Comparison of ENCODE assay signal across 9 cellular contexts in genomic region chr15:57146394-57147140, GRCh38.
DNase-seq lines count a peak whose midpoint lies in the region; ATAC-seq and TF ChIP-seq lines count a peak whose summit lies in the region.
"Had no signal": no experiment of that assay in that cellular context is flagged by ENCODE, and none has a peak within 500 bp of the region (broad histone marks: within the 10 kb centered on the region; RNA-seq: fewer than 3 reads in every experiment).

No MANE protein-coding gene starts in this region.

- H3K9ac ChIP-seq in HUES64 (ENCODE audit: low read depth, low read length) = 0 out of 2 replicates have a peak overlapping the region, but pooled peaks have one; percentile 20
- H3K9ac ChIP-seq in OCI-LY1 (ENCODE audit: low read length) = no peak overlapping the region; the same call in 1 of the 2 replicates
- H3K9ac ChIP-seq in endocrine pancreas (ENCODE audit: control insufficient read depth, insufficient read depth, low read length) = no peak overlapping the region

- H2AFZ ChIP-seq in OCI-LY1 (ENCODE audit: low read length) = no peak overlapping the region

- H3K4me1 ChIP-seq in CD8-positive, alpha-beta T cell (ENCODE audit: insufficient read depth, low read length) = no peaks in the 10 kb centered on the region
- H3K4me1 ChIP-seq in HUES64 (ENCODE audit: insufficient read depth, low read length) (peaks cover 14% of the 10 kb centered on the region), OCI-LY1 (ENCODE audit: insufficient read depth, low read length, severe bottlenecking) (peaks cover 26% of the 10 kb centered on the region), endocrine pancreas (ENCODE audit: control insufficient read depth, insufficient read depth, low read length) (peaks cover 4% of the 10 kb centered on the region)

- H3K36me3 ChIP-seq in CD8-positive, alpha-beta T cell (ENCODE audit: insufficient read depth, low read length) = no peaks in the 10 kb centered on the region
- H3K36me3 ChIP-seq in HUES64 (ENCODE audit: insufficient read depth, low read length) (peaks cover under 1% of the 10 kb centered on the region; the same call in 1 of the 2 replicates), OCI-LY1 (ENCODE audit: insufficient read depth, low read length) (peaks cover 27% of the 10 kb centered on the region), endocrine pancreas (ENCODE audit: control insufficient read depth, insufficient read depth, low read length) (no peaks in the 10 kb centered on the region)

- no peak overlapping the region for H3K4me3 Mint-ChIP-seq in CD8-positive, alpha-beta T cell
- no peak overlapping the region for H3K4me3 Mint-ChIP-seq in mesothelial cell of epicardium

- H3K36me3 Mint-ChIP-seq in CD8-positive, alpha-beta T cell = peaks cover 20% of the 10 kb centered on the region
- H3K36me3 Mint-ChIP-seq in mesothelial cell of epicardium = peaks cover 11% of the 10 kb centered on the region

- no peak for ATAC-seq in CD8-positive, alpha-beta T cell
- no peak for ATAC-seq in activated CD4-positive, CD25-positive, alpha-beta regulatory T cell treated with anti-CD3 and anti-CD28 coated beads, Interleukin-2, amount 50 U/mL, for 24 hours

- 59% methylated on average over 4 of the region's 4 CpGs for WGBS in HUES64

- CTCF ChIA-PET in CD8-positive, alpha-beta T cell (lab: Charles Lee) = interaction anchor here (0.6 to 3.5 kb wide), 8 partner anchors 12 to 165 kb away, joined by 3 to 32 read pairs (median 4); no protein-coding TSS in a partner anchor

- H3F3A ChIP-seq in OCI-LY1 (ENCODE audit: insufficient read depth, low read length) = no peaks in the 10 kb centered on the region

- H3K9me2 ChIP-seq in OCI-LY1 (ENCODE audit: low read depth, low read length) = no peaks in the 10 kb centered on the region

- no peaks in the 10 kb centered on the region for H3K9me3 ChIP-seq in CD8-positive, alpha-beta T cell (ENCODE audit: low read length)
- peaks cover 3% of the 10 kb centered on the region; the same call in 1 of the 2 replicates for H3K9me3 ChIP-seq in HUES64 (ENCODE audit: insufficient read depth, low read depth, low read length)
- H3K9me3 ChIP-seq in OCI-LY1 (ENCODE audit: low read length) = peaks cover 4% of the 10 kb centered on the region; the same call in 1 of the 2 replicates
- H3K9me3 ChIP-seq in endocrine pancreas (ENCODE audit: control insufficient read depth, low read length) = no peaks in the 10 kb centered on the region

- H3K9me3 Mint-ChIP-seq in CD8-positive, alpha-beta T cell = no peaks in the 10 kb centered on the region
- H3K9me3 Mint-ChIP-seq in mesothelial cell of epicardium = peaks cover 3% of the 10 kb centered on the region
- H3K9me3 Mint-ChIP-seq: IgD-negative memory B cell had no signal

- H3K27me3 Mint-ChIP-seq in CD8-positive, alpha-beta T cell (ENCODE audit: low read depth) = no peaks in the 10 kb centered on the region
- no peaks in the 10 kb centered on the region for H3K27me3 Mint-ChIP-seq in mesothelial cell of epicardium (ENCODE audit: low read depth)
- H3K27me3 Mint-ChIP-seq: IgD-negative memory B cell had no signal

- no peaks in the 10 kb centered on the region for H4K20me1 ChIP-seq in OCI-LY1 (ENCODE audit: insufficient read depth, low read length)

- POLR2A ChIA-PET in CD8-positive, alpha-beta T cell (lab: Charles Lee) = no interaction called here

- H3K4me3 ChIP-seq in CD8-positive, alpha-beta T cell (ENCODE audit: low read depth, low read length) = no peak overlapping the region
- H3K4me3 ChIP-seq in HUES64 (ENCODE audit: low read length) (no peak overlapping the region), OCI-LY1 (ENCODE audit: low read depth, low read length, poor library complexity, severe bottlenecking) (no peak overlapping the region), endocrine pancreas (ENCODE audit: control insufficient read depth, insufficient read depth, low read length) (peak overlapping the region; percentile 86)

- H3K27me3 ChIP-seq in CD8-positive, alpha-beta T cell (ENCODE audit: insufficient read depth, low read length) = no peaks in the 10 kb centered on the region
- H3K27me3 ChIP-seq in HUES64 (ENCODE audit: insufficient read depth, low read length) (no peaks in the 10 kb centered on the region), OCI-LY1 (ENCODE audit: insufficient read depth, low read length) (no peaks in the 10 kb centered on the region), endocrine pancreas (ENCODE audit: control insufficient read depth, insufficient read depth, low read length) (no peaks in the 10 kb centered on the region)

- no peak for DNase-seq in CD8-positive, alpha-beta T cell
- DNase-seq in mesothelial cell of epicardium (ENCODE audit: low spot score in 2 of 2, unreplicated experiment in 2 of 2) = no peak
- DNase-seq in stimulated activated CD4-positive, alpha-beta T cell treated with anti-CD3 and anti-CD28 coated beads, Interleukin-4, amount 100 ng/mL, for 1 hour = no peak
- no peak for DNase-seq in activated effector memory CD4-positive, alpha-beta T cell treated with anti-CD3 and anti-CD28 coated beads, Interleukin-2, amount 50 U/mL, for 16 hours

- no peak overlapping the region for H3K27ac ChIP-seq in CD8-positive, alpha-beta T cell (ENCODE audit: low read depth, low read length)
- H3K27ac ChIP-seq in HUES64 (ENCODE audit: low read depth, low read length) (no peak overlapping the region), OCI-LY1 (ENCODE audit: low read depth, low read length, poor library complexity, severe bottlenecking) (no peak overlapping the region)

- peak overlapping the region; percentile 39; the same call in 1 of the 2 replicates for H3K4me2 ChIP-seq in OCI-LY1 (ENCODE audit: low read length)

- TF ChIP-seq CTCF in CD8-positive, alpha-beta T cell (IDR thresholded peaks at IDR 0.05) = peak; percentile 65
- TF ChIP-seq CTCF in OCI-LY1 (IDR thresholded peaks at IDR 0.05; ENCODE audit: low read length) (peak; percentile 70), mesothelial cell of epicardium (IDR thresholded peaks at IDR 0.05; ENCODE audit: unreplicated experiment) (peak; percentile 74)

- peaks cover 3% of the 10 kb centered on the region; the same call in 1 of the 2 replicates for H3K79me2 ChIP-seq in OCI-LY1 (ENCODE audit: insufficient read depth, low read length)

- peaks cover 4% of the 10 kb centered on the region for H3K4me1 Mint-ChIP-seq in CD8-positive, alpha-beta T cell (ENCODE audit: low read depth)
- H3K4me1 Mint-ChIP-seq in mesothelial cell of epicardium = peaks cover 26% of the 10 kb centered on the region

- intact Hi-C loops in CD8-positive, alpha-beta T cell (cut with DNase I, micrococcal nuclease) = loop anchor here (1.0 to 5.0 kb wide), 3 partner anchors 66 to 386 kb away; no protein-coding TSS in a partner anchor

- H3K27ac Mint-ChIP-seq in CD8-positive, alpha-beta T cell = no peak overlapping the region
- peak overlapping the region; percentile 89 for H3K27ac Mint-ChIP-seq in mesothelial cell of epicardium
